9 cellular contexts compared by ENCODE assay signal in genomic region chr1:109253803-109254620, GRCh38. TPM values are rescaled to one million over a fixed set of nuclear protein-coding genes. Genes with fewer than 3 reads are reported as not detected.
A peak's percentile ranks its signal among the peaks of the same experiment; 100 is the strongest.
DNase-seq lines count a peak whose midpoint lies in the region; ATAC-seq and TF ChIP-seq lines count a peak whose summit lies in the region.
"Had no signal": no experiment of that assay in that cellular context is flagged by ENCODE, and none has a peak within 500 bp of the region (broad histone marks: within the 10 kb centered on the region; RNA-seq: fewer than 3 reads in every experiment).

No MANE protein-coding gene starts in this region.

- H4K20me1 ChIP-seq in IMR-90 (ENCODE audit: insufficient read depth, low read length) = no peaks in the 10 kb centered on the region

- H3K14ac ChIP-seq in IMR-90 (replicated peaks; ENCODE audit: low read depth, low read length) = peak overlapping the region; percentile 82

- no peak for TF ChIP-seq POLR2A in IMR-90 (IDR thresholded peaks at IDR 0.05; ENCODE audit: low read depth, low read length)

- no peaks in the 10 kb centered on the region for H3K36me3 ChIP-seq in IMR-90 (ENCODE audit: control insufficient read depth, insufficient read depth, low read length)

- peaks cover 19% of the 10 kb centered on the region for H3K4me1 ChIP-seq in IMR-90 (ENCODE audit: control insufficient read depth, insufficient read depth, low read length)

- intact Hi-C loops in IMR-90 (cut with micrococcal nuclease) = no loop called here

- dilution Hi-C loops in IMR-90 (cut with HindIII; ENCODE audit: low sequenced_read_pairs, unreplicated experiment) = no loop called here

- H3K27ac ChIP-seq in IMR-90 (ENCODE audit: insufficient read depth, low read length) = peak overlapping the region; percentile 20
- peak overlapping the region; percentile 94 for H3K27ac ChIP-seq in cingulate gyrus (ENCODE audit: low read depth, low read length)
- H3K27ac ChIP-seq in substantia nigra (ENCODE audit: low read depth, low read length, poor library complexity, severe bottlenecking) = peak overlapping the region; percentile 92

- DNase-seq in IMR-90 (no peak), kidney glomerular epithelial cell (lab: John Stamatoyannopoulos, UW) (peak; percentile 93), substantia nigra (lab: John Stamatoyannopoulos, UW) (peak in 13 of 49 donors; percentile 53 to 83 (median 74)), inferior parietal cortex (ENCODE audit: extremely low spot score) (no peak)

- TF ChIP-seq CTCF in IMR-90 (conservative IDR thresholded peaks at IDR 0.05; ENCODE audit: low read depth, low read length) = 0 out of 2 replicates have a peak, but pooled peaks have one; percentile 2

- H3K9ac ChIP-seq in IMR-90 (ENCODE audit: low read depth, low read length) = 0 out of 2 replicates have a peak overlapping the region, but pooled peaks have one; percentile 15

- no peak for TF ChIP-seq RAD21 in IMR-90 (IDR thresholded peaks at IDR 0.05; ENCODE audit: low read length)

- peak overlapping the region; percentile 84 to 87 for H4K8ac ChIP-seq in IMR-90 (ENCODE audit: low read depth in 2 of 2, low read length in 2 of 2)

- no peaks in the 10 kb centered on the region for H3K27me3 ChIP-seq in IMR-90 (ENCODE audit: control insufficient read depth, insufficient read depth, low read length)

- H3K9me1 ChIP-seq in IMR-90 (ENCODE audit: insufficient read depth, low read length) = no peaks in the 10 kb centered on the region; the same call in 1 of the 2 replicates

- H2BK5ac ChIP-seq in IMR-90 (ENCODE audit: low read depth, low read length, poor library complexity, severe bottlenecking) = peak overlapping the region; percentile 19

- 62% methylated on average over 4 of the region's 9 CpGs; no CpG with 5 or more reads in 1 of the 2 experiments for WGBS in IMR-90 (ENCODE audit: extremely low coverage in 2 of 2, insufficient read length in 1 of 2), 2 experiments

- peak overlapping the region; percentile 80 for H4K5ac ChIP-seq in IMR-90 (ENCODE audit: low read depth, low read length)

- H3K4me2 ChIP-seq in IMR-90 (ENCODE audit: low read depth, low read length) = no peak overlapping the region

- H3K4ac ChIP-seq in IMR-90 (ENCODE audit: low read depth, low read length) = peak overlapping the region; percentile 74

- CTCF ChIA-PET in IMR-90 (lab: Yijun Ruan, JAX) = interaction anchor here (1.2 to 1.3 kb wide), 2 partner anchors 10 to 53 kb away, joined by 3 to 6 read pairs; no protein-coding TSS in a partner anchor

- H2BK120ac ChIP-seq in IMR-90 (ENCODE audit: low read depth, low read length) = peak overlapping the region; percentile 74

- peak overlapping the region; percentile 66; the same call in 2 of the 3 replicates for H2BK15ac ChIP-seq in IMR-90 (ENCODE audit: low read depth, low read length)

- POLR2A ChIA-PET in IMR-90 (lab: Charles Lee; ENCODE audit: unreplicated experiment) = no interaction called here

- peak overlapping the region; percentile 76 for H4K91ac ChIP-seq in IMR-90 (ENCODE audit: insufficient read depth, low read depth, low read length)

- ATAC-seq in IMR-90 (ENCODE audit: low read depth) (peak; percentile 35), GM18520 (IDR thresholded peaks at IDR 0.05; ENCODE audit: unreplicated experiment) (no peak), GM21423 (IDR thresholded peaks at IDR 0.05; ENCODE audit: unreplicated experiment) (no peak), HG03520 (IDR thresholded peaks at IDR 0.05; ENCODE audit: unreplicated experiment) (no peak)

- peak overlapping the region; percentile 89 for H2AFZ ChIP-seq in IMR-90 (replicated peaks; ENCODE audit: low read length, poor library complexity)

- no TSS peak for BruUV-seq in IMR-90 (replicated peaks; lab: Mats Ljungman, UMichigan)

- H2AK5ac ChIP-seq in IMR-90 (ENCODE audit: low read depth, low read length) = peak overlapping the region; percentile 79; the same call in 1 of the 2 replicates

- no peaks in the 10 kb centered on the region for H3K9me3 ChIP-seq in IMR-90 (ENCODE audit: control insufficient read depth, insufficient read depth, low read length)

- H3K18ac ChIP-seq in IMR-90 (ENCODE audit: low read depth, low read length) = peak overlapping the region; percentile 49; the same call in 1 of the 2 replicates

- H3K79me1 ChIP-seq in IMR-90 (ENCODE audit: low read depth in 1 of 2, low read length in 2 of 2) = 0 out of 4 replicates have a peak, but pooled peaks cover 0 to 8% of the 10 kb centered on the region in 2 experiments

- H3K23ac ChIP-seq in IMR-90 (ENCODE audit: low read depth, low read length) = peak overlapping the region; percentile 59; the same call in 1 of the 2 replicates

- H2AK9ac ChIP-seq in IMR-90 (replicated peaks; ENCODE audit: low read depth, low read length, poor library complexity) = peak overlapping the region; percentile 95

- in situ Hi-C loops in IMR-90 (cut with MboI; ENCODE audit: low sequenced_read_pairs) = no loop called here

- H3K4me3 ChIP-seq in IMR-90 (ENCODE audit: insufficient read depth, low read depth, low read length) = no peak overlapping the region

- H2BK20ac ChIP-seq in IMR-90 (ENCODE audit: low read depth, low read length) = peak overlapping the region; percentile 51; the same call in 1 of the 2 replicates

- H3K56ac ChIP-seq in IMR-90 (ENCODE audit: extremely low read depth, insufficient read depth, low read length) = no peak overlapping the region; the same call in 1 of the 2 replicates

TF ChIP-seq in IMR-90, 13 proteins besides CTCF, POLR2A, EP300 and RAD21:
- TF ChIP-seq NFE2L2 (IDR thresholded peaks at IDR 0.05; ENCODE audit: low read depth, low read length) (no peak), RCOR1 (IDR thresholded peaks at IDR 0.05; ENCODE audit: insufficient replicate concordance, low read length) (no peak), SMC3 (IDR thresholded peaks at IDR 0.05; ENCODE audit: low read depth, low read length) (no peak), CEBPB (IDR thresholded peaks at IDR 0.05; ENCODE audit: low read depth, low read length) (no peak), BHLHE40 (IDR thresholded peaks at IDR 0.05; ENCODE audit: low read depth, low read length) (no peak), FOS (IDR thresholded peaks at IDR 0.05; ENCODE audit: low read depth, low read length) (no peak), MXI1 (IDR thresholded peaks at IDR 0.05; ENCODE audit: borderline replicate concordance, low read depth, low read length) (no peak), MAFK (IDR thresholded peaks at IDR 0.05; ENCODE audit: low read depth, low read length) (no peak), CHD1 (IDR thresholded peaks at IDR 0.05; ENCODE audit: low read depth, low read length) (no peak), RFX5 (IDR thresholded peaks at IDR 0.05; ENCODE audit: low read depth, low read length) (no peak), MAZ (IDR thresholded peaks at IDR 0.05; ENCODE audit: borderline replicate concordance, low read depth, low read length) (no peak), ELK1 (IDR thresholded peaks at IDR 0.05; ENCODE audit: borderline replicate concordance, low read depth, low read length) (no peak), USF2 (IDR thresholded peaks at IDR 0.05; ENCODE audit: low read depth, low read length) (no peak)

RNA-seq across cellular contexts. Expression of gene CELSR2, which starts 4.7 kb away (rescaled TPM):
- total RNA-seq in IMR-90 (2012; rRNA removed) = 1.1 and 1.3 TPM in 2 replicates
- 5.0 and 5.3 TPM in 2 replicates for polyA plus RNA-seq in IMR-90 (2012; rRNA removed)
- 2.5 and 5.4 TPM in 2 replicates for polyA plus RNA-seq in IMR-90 (2012; cell fraction: cytosol; rRNA removed)
- 10.8 and 19.0 TPM in 2 replicates for polyA plus RNA-seq in IMR-90 (2012; cell fraction: nucleus; rRNA removed; ENCODE audit: low replicate concordance)

RNA-seq across cellular contexts. Expression of gene PSRC1, which starts 28.9 kb away (rescaled TPM):
- 34.6 and 36.4 TPM in 2 replicates for total RNA-seq in IMR-90 (2012; rRNA removed)
- 40.3 and 42.1 TPM in 2 replicates for polyA plus RNA-seq in IMR-90 (2012; rRNA removed)
- 20.2 and 35.7 TPM in 2 replicates for polyA plus RNA-seq in IMR-90 (2012; cell fraction: cytosol; rRNA removed)
- 123 and 134 TPM in 2 replicates for polyA plus RNA-seq in IMR-90 (2012; cell fraction: nucleus; rRNA removed; ENCODE audit: low replicate concordance)

RNA-seq across cellular contexts. Expression of gene SARS1, which starts 40.3 kb away (rescaled TPM):
- 348 and 373 TPM in 2 replicates for total RNA-seq in IMR-90 (2012; rRNA removed)
- 214 and 231 TPM in 2 replicates for polyA plus RNA-seq in IMR-90 (2012; rRNA removed)
- polyA plus RNA-seq in IMR-90 (2012; cell fraction: cytosol; rRNA removed) = 117 and 193 TPM in 2 replicates
- polyA plus RNA-seq in IMR-90 (2012; cell fraction: nucleus; rRNA removed; ENCODE audit: low replicate concordance) = 152 and 416 TPM in 2 replicates

RNA-seq across cellular contexts. Expression of gene MYBPHL, which starts 52.8 kb away (rescaled TPM):
- not detected in 2 replicates for total RNA-seq in IMR-90 (2012; rRNA removed)
- 0.07 TPM in 1 of 2 replicates, not detected in the other for polyA plus RNA-seq in IMR-90 (2012; rRNA removed)
- 0.02 TPM in 1 of 2 replicates, not detected in the other for polyA plus RNA-seq in IMR-90 (2012; cell fraction: cytosol; rRNA removed)
- 0.16 and 0.31 TPM in 2 replicates for polyA plus RNA-seq in IMR-90 (2012; cell fraction: nucleus; rRNA removed; ENCODE audit: low replicate concordance)
- total RNA-seq: T-helper 2 cell treated with Interferon-gamma antibody and Interleukin-4, amounts not matched to agents 100 ng/mL and 5 ng/mL, for 36 hours had no signal

Comparison
In these comparisons a context has a peak if more than half of its experiments do, and no peak if none do; other contexts are left out.
1. H3K27ac ChIP-seq: peak in every context shown above with its lines; median percentile 94 in cingulate gyrus; 92 in substantia nigra; 20 in IMR-90.